ENCODE assay signal across 12 cellular contexts in the genomic region with DNA sequence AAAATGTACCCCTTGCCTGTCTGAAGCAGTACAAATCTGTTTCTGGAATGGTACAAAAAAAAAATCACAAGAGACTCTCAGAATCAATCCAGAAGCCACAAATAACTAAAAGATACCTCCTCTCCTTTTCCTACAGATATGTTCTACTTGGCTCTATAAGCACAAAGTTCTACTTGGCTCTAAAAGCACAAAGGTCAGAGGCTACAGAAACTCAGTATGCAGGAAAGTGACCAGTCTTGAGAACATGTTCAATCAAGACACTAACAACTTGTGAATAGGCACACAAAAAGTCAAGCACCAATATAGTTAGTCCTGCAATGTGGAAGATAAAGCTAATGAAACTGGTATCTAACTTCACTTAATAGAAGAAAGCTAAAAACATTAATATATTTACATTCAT. TPM values are rescaled to one million over a fixed set of nuclear protein-coding genes. Genes with fewer than 3 reads are reported as not detected.
A peak's percentile ranks its signal among the peaks of the same experiment; 100 is the strongest.
DNase-seq lines count a peak whose midpoint lies in the region; ATAC-seq and TF ChIP-seq lines count a peak whose summit lies in the region.
"Had no signal": no experiment of that assay in that cellular context is flagged by ENCODE, and none has a peak within 500 bp of the region (broad histone marks: within the 10 kb centered on the region; RNA-seq: fewer than 3 reads in every experiment).

No MANE protein-coding gene starts in this region.

- H3K9ac ChIP-seq in MM.1S (ENCODE audit: low read length): no peak overlapping the region

- H3K4me1 ChIP-seq in cardiac muscle cell (ENCODE audit: low read depth) (peaks cover 13% of the 10 kb centered on the region), heart right ventricle (peaks cover 0 to 29% (median 22%) of the 10 kb centered on the region in 9 donors), MM.1S (ENCODE audit: low read length) (peaks cover 10% of the 10 kb centered on the region), body of pancreas (peaks cover 23% of the 10 kb centered on the region)

- H3K27ac ChIP-seq in cardiac muscle cell (peak overlapping the region; percentile 37), heart right ventricle (peak overlapping the region in 1 of 10 donors; percentile 28), MM.1S (ENCODE audit: low read length) (no peak overlapping the region), body of pancreas (no peak overlapping the region)

- no peaks in the 10 kb centered on the region for H3K9me2 ChIP-seq in MM.1S (replicated peaks; ENCODE audit: insufficient read depth, low read length)

- no peaks in the 10 kb centered on the region for H3K27me3 ChIP-seq in cardiac muscle cell
- no peaks in the 10 kb centered on the region for H3K27me3 ChIP-seq in heart right ventricle
- no peaks in the 10 kb centered on the region for H3K27me3 ChIP-seq in MM.1S (replicated peaks; ENCODE audit: insufficient read depth, low read length)
- H3K27me3 ChIP-seq in body of pancreas: no peaks in the 10 kb centered on the region

- H3K9me3 ChIP-seq in cardiac muscle cell (ENCODE audit: low read depth) (no peaks in the 10 kb centered on the region), heart right ventricle (peaks cover 0 to 33% (median 16%) of the 10 kb centered on the region in 11 donors), MM.1S (replicated peaks; ENCODE audit: insufficient read depth, low read length) (no peaks in the 10 kb centered on the region), body of pancreas (no peaks in the 10 kb centered on the region)

- H3K36me3 ChIP-seq in cardiac muscle cell (peaks cover 19% of the 10 kb centered on the region), heart right ventricle (peaks cover 0 to 47% (median 5%) of the 10 kb centered on the region in 9 donors), MM.1S (replicated peaks; ENCODE audit: insufficient read depth, low read length) (no peaks in the 10 kb centered on the region; the same call in 1 of the 2 replicates), body of pancreas (replicated peaks in 1 of 2; ENCODE audit: insufficient read depth in 1 of 2, low read depth in 2 of 2) (no peaks in the 10 kb centered on the region)

- peaks cover 49% of the 10 kb centered on the region for H3K79me2 ChIP-seq in MM.1S (ENCODE audit: low read length)

- H2AFZ ChIP-seq in MM.1S (ENCODE audit: low read length): no peak overlapping the region

- TF ChIP-seq CTCF in cardiac muscle cell (IDR thresholded peaks at IDR 0.05; ENCODE audit: low read depth, low read length) (no peak), heart right ventricle (IDR thresholded peaks at IDR 0.05) (no peak), MM.1S (IDR thresholded peaks at IDR 0.05; ENCODE audit: low read length) (no peak), fibroblast of villous mesenchyme (IDR thresholded peaks at IDR 0.05; ENCODE audit: insufficient read depth, low read depth, low read length) (no peak), type B pancreatic cell (conservative IDR thresholded peaks at IDR 0.05) (no peak), body of pancreas (IDR thresholded peaks at IDR 0.05) (no peak)

- DNase-seq in cardiac muscle cell (ENCODE audit: low read depth in 1 of 2, low spot score in 1 of 2) (peak in 1 of 2 donors; percentile 40), heart right ventricle (no peak), MM.1S (no peak), fibroblast of villous mesenchyme (ENCODE audit: low read depth) (peak; percentile 55), type B pancreatic cell (ENCODE audit: extremely low spot score, unreplicated experiment) (no peak), body of pancreas (no peak), DMS153 (lab: John Stamatoyannopoulos, UW) (no peak), C1 segment of cervical spinal cord (lab: John Stamatoyannopoulos, UW) (no peak)
- DNase-seq: activated CD4-positive, alpha-beta T cell treated with anti-CD3 and anti-CD28 coated beads for 36 hours; amniotic stem cell; left ventricle myocardium superior; NCI-H2081 had no signal

- H3K27ac Mint-ChIP-seq in type B pancreatic cell: peak overlapping the region; percentile 16
- H3K27ac Mint-ChIP-seq: activated CD4-positive, alpha-beta T cell treated with anti-CD3 and anti-CD28 coated beads for 36 hours had no signal

- intact Hi-C loops in heart right ventricle (cut with DNase I): no loop called here
- intact Hi-C loops in body of pancreas (cut with DNase I): no loop called here

- no peak for TF ChIP-seq POLR2A in body of pancreas (IDR thresholded peaks at IDR 0.05)

- H3K9me3 Mint-ChIP-seq in type B pancreatic cell: peaks cover 8% of the 10 kb centered on the region

- ATAC-seq in heart right ventricle (no peak), body of pancreas (no peak)
- ATAC-seq: activated CD4-positive, alpha-beta T cell treated with anti-CD3 and anti-CD28 coated beads for 36 hours; left ventricle myocardium superior had no signal

- H3F3A ChIP-seq in MM.1S (ENCODE audit: insufficient read depth, low read length): no peaks in the 10 kb centered on the region

- H3K4me2 ChIP-seq in MM.1S (ENCODE audit: low read depth, low read length): peak overlapping the region; percentile 50; the same call in 1 of the 2 replicates

- H3K4me3 ChIP-seq in cardiac muscle cell: no peak overlapping the region
- H3K4me3 ChIP-seq in heart right ventricle: no peak overlapping the region
- H3K4me3 ChIP-seq in MM.1S (ENCODE audit: low read length): no peak overlapping the region
- no peak overlapping the region for H3K4me3 ChIP-seq in fibroblast of villous mesenchyme (ENCODE audit: low read depth, low read length)
- no peak overlapping the region for H3K4me3 ChIP-seq in body of pancreas

- no peaks in the 10 kb centered on the region for H3K27me3 Mint-ChIP-seq in type B pancreatic cell
- H3K27me3 Mint-ChIP-seq: activated CD4-positive, alpha-beta T cell treated with anti-CD3 and anti-CD28 coated beads for 36 hours had no signal

- H3K4me1 Mint-ChIP-seq in type B pancreatic cell (ENCODE audit: unreplicated experiment): peaks cover 19% of the 10 kb centered on the region

- H3K36me3 Mint-ChIP-seq in type B pancreatic cell: peaks cover 51% of the 10 kb centered on the region

- no peaks in the 10 kb centered on the region for H4K20me1 ChIP-seq in MM.1S (ENCODE audit: insufficient read depth, low read length)

- H3K4me3 Mint-ChIP-seq in type B pancreatic cell: peak overlapping the region; percentile 1
- H3K4me3 Mint-ChIP-seq: activated CD4-positive, alpha-beta T cell treated with anti-CD3 and anti-CD28 coated beads for 36 hours had no signal

RNA-seq across cellular contexts. Expression of a gene that starts 19.2 kb away (rescaled TPM):
- total RNA-seq in cardiac muscle cell (58.7 and 75.1 TPM in 2 replicates), heart right ventricle (10 to 100 TPM; 56.8 to 87.4 (median 62.6) TPM), fibroblast of villous mesenchyme (99.2 and 136 TPM in 2 replicates), type B pancreatic cell (ENCODE audit: low replicate concordance) (77.3 and 109 TPM in 2 replicates), body of pancreas (10 to 100 TPM; 46.4 to 73.5 TPM)
- polyA plus RNA-seq in cardiac muscle cell (34.3 and 36.5 TPM in 2 replicates), heart right ventricle (10 to 100 TPM; 24.7 to 25.5 TPM)
